Comparison of ENCODE assay signal across 24 cellular contexts in genomic region chr10:63841761-63842160, GRCh38.
"Had no signal": no experiment of that assay in that cellular context is flagged by ENCODE, and none has a peak within 500 bp of the region (broad histone marks: within the 10 kb centered on the region; RNA-seq: fewer than 3 reads in every experiment).

No MANE protein-coding gene starts in this region.

- H3K4me1 ChIP-seq: neural progenitor cell, parathyroid adenoma, psoas muscle, right lobe of liver, stomach, thyroid gland, tibial nerve, upper lobe of right lung, uterus had no signal

- H3K27me3 ChIP-seq: neural progenitor cell, ovary, right lobe of liver, sigmoid colon, stomach, thyroid gland, tibial nerve, upper lobe of right lung, uterus had no signal

- H3K4me3 ChIP-seq: neural progenitor cell, ovary, psoas muscle, right lobe of liver, sigmoid colon, stomach, thoracic aorta, thyroid gland, tibial nerve, upper lobe of right lung, uterus had no signal

- DNase-seq: natural killer cell; occipital lobe; ovary; posterior cingulate gyrus; psoas muscle; right cardiac atrium; right lobe of liver; sigmoid colon; small intestine; stimulated activated CD4-positive, alpha-beta T cell treated with anti-CD3 and anti-CD28 coated beads, Interleukin-15, amount 100 ng/mL, for 24 hours; stimulated activated CD4-positive, alpha-beta T cell treated with anti-CD3 and anti-CD28 coated beads, Interleukin-2, amount 100 ng/mL, for 24 hours; stimulated activated CD4-positive, alpha-beta T cell treated with anti-CD3 and anti-CD28 coated beads, Interleukin-2, amount 100 ng/mL, for 48 hours; stimulated activated CD4-positive, alpha-beta T cell treated with anti-CD3 and anti-CD28 coated beads, Interleukin-4, amount 100 ng/mL, for 24 hours; stimulated activated naive B cell treated with anti-CD40 and anti-IgM and Interleukin-4, amounts not matched to agents 10 μg/mL and 1 μg/mL and 100 μg/mL, for 72 hours; stimulated activated naive CD4-positive, alpha-beta T cell treated with Interleukin-2 at 50 U/mL for 16 hours; stomach; thyroid gland; upper lobe of right lung; uterus had no signal

- ATAC-seq: natural killer cell; psoas muscle; right cardiac atrium; right lobe of liver; stimulated activated effector memory CD8-positive, alpha-beta T cell treated with anti-CD3 and anti-CD28 coated beads, Interleukin-12 subunit alpha, Interleukin-12 subunit beta, amount 100 ng/mL, for 72 hours; stimulated activated naive B cell treated with anti-CD40 and anti-IgM and Interleukin-4, amounts not matched to agents 10 μg/mL and 1 μg/mL and 100 μg/mL, for 72 hours; upper lobe of right lung had no signal

- H3K9me3 ChIP-seq: ovary, psoas muscle, right lobe of liver, sigmoid colon, thoracic aorta, thyroid gland, upper lobe of right lung, uterus had no signal

- H3K4me2 ChIP-seq: neural progenitor cell had no signal

- H3K27ac ChIP-seq: neural progenitor cell, ovary, parathyroid adenoma, psoas muscle, right lobe of liver, sigmoid colon, stomach, thoracic aorta, thyroid gland, tibial nerve, upper lobe of right lung, uterus had no signal

- H3K9ac ChIP-seq: neural progenitor cell, parathyroid adenoma had no signal

- H3K79me2 ChIP-seq: parathyroid adenoma had no signal

- H3K36me3 ChIP-seq: neural progenitor cell, ovary, right lobe of liver, sigmoid colon, stomach, thoracic aorta, thyroid gland, tibial nerve, upper lobe of right lung, uterus had no signal

- H2AFZ ChIP-seq: neural progenitor cell, parathyroid adenoma had no signal
